Comparison of ENCODE assay signal across 33 cellular contexts in the genomic region with DNA sequence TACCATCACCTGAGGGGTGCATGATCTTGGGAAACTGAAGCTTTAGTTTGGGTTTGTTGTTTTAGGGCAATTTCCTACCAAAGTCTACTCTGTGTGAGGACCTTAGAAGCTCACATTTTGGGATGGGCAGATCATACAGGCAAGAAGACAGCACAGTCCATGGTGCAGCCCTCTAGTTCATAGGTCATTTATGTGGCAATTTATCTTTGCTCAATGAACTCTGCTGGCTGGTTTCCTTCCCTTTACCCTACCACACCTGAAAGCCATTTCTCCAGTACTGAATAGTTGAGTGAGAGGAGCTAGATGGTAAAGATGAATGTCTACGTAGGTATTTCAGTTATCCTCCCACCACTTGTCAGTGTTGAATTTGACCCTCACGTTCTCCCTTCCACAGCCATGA.
"Had no signal": no experiment of that assay in that cellular context is flagged by ENCODE, and none has a peak within 500 bp of the region (broad histone marks: within the 10 kb centered on the region; RNA-seq: fewer than 3 reads in every experiment).

No MANE protein-coding gene starts in this region.

- H3K4me1 ChIP-seq: adrenal gland, body of pancreas, colonic mucosa, esophagus squamous epithelium, gastroesophageal sphincter had no signal

- ATAC-seq: activated CD4-positive, CD25-positive, alpha-beta regulatory T cell treated with anti-CD3 and anti-CD28 coated beads, Interleukin-2, amount 50 U/mL, for 24 hours; activated CD8-positive, alpha-beta memory T cell treated with anti-CD3 and anti-CD28 coated beads, Interleukin-2, amount 10 ng/mL, durations not matched to agents 7 days and 5 days; activated CD8-positive, alpha-beta T cell treated with anti-CD3 and anti-CD28 coated beads, Interleukin-2, amount 10 ng/mL, durations not matched to agents 7 days and 5 days; activated naive CD8-positive, alpha-beta T cell treated with anti-CD3 and anti-CD28 coated beads, Interleukin-2, amount 50 U/mL, for 24 hours; body of pancreas; gastroesophageal sphincter; T-helper 17 cell had no signal

- H3K27ac ChIP-seq: adrenal gland, body of pancreas, cardiac muscle cell, colonic mucosa, epithelial cell of prostate, esophagus squamous epithelium, gastroesophageal sphincter, WERI-Rb-1 had no signal

- H3K9me3 ChIP-seq: adrenal gland, body of pancreas, colonic mucosa, esophagus squamous epithelium, gastroesophageal sphincter had no signal

- H3K27me3 ChIP-seq: adrenal gland, body of pancreas, cardiac muscle cell, colonic mucosa, esophagus squamous epithelium, gastroesophageal sphincter had no signal

- H3K36me3 ChIP-seq: adrenal gland, cardiac muscle cell, colonic mucosa, esophagus squamous epithelium, gastroesophageal sphincter, WERI-Rb-1 had no signal

- H3K4me3 ChIP-seq: adrenal gland, body of pancreas, cardiac muscle cell, colonic mucosa, esophagus squamous epithelium, gastroesophageal sphincter had no signal

- FAIRE-seq: endometrium, endothelial cell of umbilical vein had no signal

- DNase-seq: activated B cell treated with CpG ODN at 0.5 μM for 24 hours; activated CD4-positive, alpha-beta T cell treated with anti-CD3 and anti-CD28 coated beads for 48 hours; activated CD4-positive, alpha-beta T cell treated with anti-CD3 and anti-CD28 coated beads, Interleukin-2, amount 50 U/mL, for 1 hour; activated CD4-positive, alpha-beta T cell treated with anti-CD3 and anti-CD28 coated beads, Interleukin-2, amount 50 U/mL, for 48 hours; activated CD8-positive, alpha-beta memory T cell treated with anti-CD3 and anti-CD28 coated beads, Interleukin-2, amount 10 ng/mL, durations not matched to agents 7 days and 5 days; activated CD8-positive, alpha-beta memory T cell treated with anti-CD3 and anti-CD28 coated beads, Interleukin-2, amount 50 U/mL, for 4 hours; activated CD8-positive, alpha-beta T cell treated with anti-CD3 and anti-CD28 coated beads, Interleukin-2, amount 10 ng/mL, durations not matched to agents 7 days and 5 days; activated effector memory CD4-positive, alpha-beta T cell treated with anti-CD3 and anti-CD28 coated beads, Interleukin-2, amount 50 U/mL, for 16 hours; activated naive CD4-positive, alpha-beta T cell treated with anti-CD3 and anti-CD28 coated beads for 36 hours; activated naive CD8-positive, alpha-beta T cell treated with anti-CD3 and anti-CD28 coated beads for 36 hours; activated naive CD8-positive, alpha-beta T cell treated with anti-CD3 and anti-CD28 coated beads, Interleukin-2, amount 50 U/mL, for 24 hours; activated T-cell treated with anti-CD3 and anti-CD28 coated beads, Interleukin-2, amount 50 U/mL, for 1 hour; activated T-cell treated with anti-CD3 and anti-CD28 coated beads, Interleukin-2, amount 50 U/mL, for 48 hours; adrenal gland; amygdala; aorta; body of pancreas; central memory CD4-positive, alpha-beta T cell; cerebellar nuclear complex; colonic mucosa; effector CD8-positive, alpha-beta T cell; esophagus squamous epithelium; foreskin melanocyte; T-helper 1 cell; T-helper 17 cell; T1000; WERI-Rb-1 had no signal
